In the genomic region with DNA sequence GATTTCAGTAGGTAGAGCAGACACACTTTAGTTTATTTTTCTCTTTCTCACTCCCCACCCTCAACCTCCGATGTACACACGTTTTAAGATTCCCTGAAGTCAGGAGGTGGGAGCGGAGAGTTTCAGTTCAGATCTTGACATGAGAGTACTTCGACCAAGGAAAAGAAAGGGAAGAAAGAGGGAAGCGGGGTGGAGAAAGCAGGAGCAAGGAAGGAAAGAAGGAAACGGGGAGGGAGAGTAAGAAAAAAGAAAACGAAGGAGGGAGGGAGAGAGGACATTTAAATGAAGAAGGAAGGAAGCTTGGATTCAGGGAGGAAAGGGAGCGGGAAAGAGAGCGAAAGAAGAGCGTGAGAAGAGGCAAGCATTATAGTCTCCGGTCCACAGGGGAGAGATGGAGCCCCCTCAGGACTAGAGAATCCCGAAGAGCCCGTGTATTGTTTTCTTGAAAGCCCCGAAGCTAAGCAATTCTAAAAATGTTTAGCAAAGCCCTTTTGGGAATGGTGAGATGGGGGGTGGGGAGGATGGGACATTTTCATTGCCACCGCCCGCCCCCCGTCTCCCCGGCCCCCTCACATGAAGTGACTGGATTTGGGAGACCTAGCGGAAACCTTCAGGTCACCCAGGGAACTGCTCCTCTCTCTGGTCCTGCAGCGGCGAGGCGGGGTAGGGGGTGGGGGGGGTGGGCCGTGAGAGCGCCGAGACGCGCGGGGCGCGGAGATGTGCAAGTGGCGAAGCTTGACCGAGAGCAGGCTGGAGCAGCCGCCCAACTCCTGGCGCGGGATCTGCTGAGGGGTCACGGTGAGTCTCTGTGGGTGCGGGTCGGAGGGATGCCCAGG, we compare ENCODE assay signal across 8 cellular contexts. TPM values are rescaled to one million over a fixed set of nuclear protein-coding genes. Genes with fewer than 3 reads are reported as not detected.
DNase-seq lines count a peak whose midpoint lies in the region; ATAC-seq, FAIRE-seq and TF ChIP-seq lines count a peak whose summit lies in the region.

No MANE protein-coding gene starts in this region.

- FAIRE-seq in small intestine (lab: Jason Lieb, UNC) = no peak

- DNase-seq in H4 (ENCODE audit: low spot score) (peak; percentile 11), iPS DF 6.9 (ENCODE audit: low read depth, low spot score) (no peak), small intestine (peak; percentile 29), mucosa of gallbladder (ENCODE audit: low spot score) (no peak), DMS153 (lab: John Stamatoyannopoulos, UW) (no peak)

- no peak for TF ChIP-seq CTCF in WI38 (IDR thresholded peaks at IDR 0.05; ENCODE audit: low read depth, low read length)

- H3K27ac ChIP-seq in iPS DF 6.9 (ENCODE audit: low read length) (no peak overlapping the region), small intestine (ENCODE audit: low read depth in 1 of 2, low read length in 1 of 2) (peak overlapping the region in 1 of 2 donors; percentile 31)

- H3K9me3 ChIP-seq in iPS DF 6.9 (ENCODE audit: control insufficient read depth, insufficient read depth, low read length) = no peaks in the 10 kb centered on the region
- no peaks in the 10 kb centered on the region for H3K9me3 ChIP-seq in small intestine (ENCODE audit: control insufficient read depth, low read depth)

- H3K4me1 ChIP-seq in iPS DF 6.9 (ENCODE audit: control insufficient read depth, insufficient read depth, low read length) = no peaks in the 10 kb centered on the region; the same call in 1 of the 2 replicates
- H3K4me1 ChIP-seq in small intestine (ENCODE audit: control insufficient read depth in 2 of 2, insufficient read depth in 1 of 2, low read depth in 1 of 2, low read length in 1 of 2) = peaks cover 0 to 2% of the 10 kb centered on the region in 2 donors

- no peaks in the 10 kb centered on the region for H3K36me3 ChIP-seq in iPS DF 6.9 (ENCODE audit: control insufficient read depth, insufficient read depth, low read length)
- peaks cover 0 to under 1% of the 10 kb centered on the region in 2 donors for H3K36me3 ChIP-seq in small intestine (ENCODE audit: control insufficient read depth in 2 of 2, insufficient read depth in 2 of 2, low read length in 2 of 2)

- no CpG with 5 or more reads among the region's 38 CpGs for WGBS in iPS DF 6.9 (ENCODE audit: insufficient coverage, insufficient read length)
- 1 to 3% (median 1%) methylated on average over 27 to 38 of the region's 38 CpGs for WGBS in small intestine, 3 donors

- H3K27me3 ChIP-seq in iPS DF 6.9 (ENCODE audit: control insufficient read depth, insufficient read depth, low read length) (no peaks in the 10 kb centered on the region), small intestine (ENCODE audit: control insufficient read depth in 2 of 2, insufficient read depth in 2 of 2, low read length in 2 of 2) (peaks cover 0 to 11% of the 10 kb centered on the region in 2 donors)

- ATAC-seq in HG03565 (IDR thresholded peaks at IDR 0.05; ENCODE audit: unreplicated experiment) (no peak), HG02763 (IDR thresholded peaks at IDR 0.05; ENCODE audit: unreplicated experiment) (no peak)

- peak overlapping the region; percentile 85 for H3K4me3 ChIP-seq in WI38 (ENCODE audit: low read depth, low read length)
- peak overlapping the region; percentile 78 for H3K4me3 ChIP-seq in iPS DF 6.9 (ENCODE audit: low read length)
- H3K4me3 ChIP-seq in small intestine (ENCODE audit: low read depth in 1 of 2, low read length in 2 of 2) = peak overlapping the region in 1 of 2 donors; percentile 57

RNA-seq across cellular contexts. Expression of gene MME, which starts 0.9 kb away (rescaled TPM):
- total RNA-seq in H4 (2014; rRNA removed; shearing (Covaris generic)) = 8.4 and 16.0 TPM in 2 replicates
- polyA plus RNA-seq in small intestine = 100 to 1,000 TPM in 2 of 3 donors, 10 to 100 TPM in 1; 62.1 to 206 (median 122) TPM
- total RNA-seq in mucosa of gallbladder = 111 TPM

Comparison
In these comparisons a context has a peak if more than half of its experiments do, and no peak if none do; other contexts are left out.
1. DNase-seq: peak in H4 (single experiment) and small intestine (single experiment); none in iPS DF 6.9 (single experiment), mucosa of gallbladder (single experiment) and DMS153 (single experiment).